ENCODE assay signal across 12 cellular contexts in the genomic region with DNA sequence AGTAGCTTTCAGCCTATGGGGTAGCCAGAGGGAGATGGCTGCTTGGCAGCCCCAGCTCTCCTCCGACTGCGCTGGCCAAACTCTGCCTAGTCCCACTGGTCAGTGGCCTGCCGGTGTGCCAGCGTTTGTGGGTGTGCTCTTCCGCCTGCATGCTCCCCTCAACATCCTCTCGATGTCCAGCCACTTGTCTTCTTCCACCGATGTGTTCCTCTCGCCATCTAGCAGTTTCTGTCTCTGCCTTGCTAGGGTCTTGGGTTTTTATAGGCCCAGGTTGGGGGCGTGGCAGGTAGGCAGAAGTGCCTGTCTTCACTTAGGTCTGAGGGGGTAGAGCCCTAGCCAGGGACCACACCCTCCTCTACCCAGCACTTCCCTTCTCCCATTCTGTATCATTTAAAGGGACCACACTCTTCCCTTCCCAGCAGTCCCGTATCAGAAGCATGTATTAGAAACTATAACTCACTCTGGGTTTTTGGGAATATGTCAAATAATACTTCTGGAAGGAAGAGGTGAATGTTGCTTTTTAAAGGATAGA.
DNase-seq lines count a peak whose midpoint lies in the region; ATAC-seq and TF ChIP-seq lines count a peak whose summit lies in the region.
"Had no signal": no experiment of that assay in that cellular context is flagged by ENCODE, and none has a peak within 500 bp of the region (broad histone marks: within the 10 kb centered on the region; RNA-seq: fewer than 3 reads in every experiment).

No MANE protein-coding gene starts in this region.

- H3F3A ChIP-seq in GM23248 (ENCODE audit: insufficient read depth): no peaks in the 10 kb centered on the region

- no peaks in the 10 kb centered on the region for H3K27me3 ChIP-seq in CD4-positive, CD25-positive, alpha-beta regulatory T cell (ENCODE audit: control insufficient read depth, insufficient read depth, low read length)
- H3K27me3 ChIP-seq in GM23248 (replicated peaks; ENCODE audit: insufficient read depth): no peaks in the 10 kb centered on the region

- intact Hi-C loops in activated B cell treated with CpG ODN at 0.5 μM for 24 hours (cut with micrococcal nuclease): no loop called here

- H3K4me2 ChIP-seq in GM23248 (ENCODE audit: unreplicated experiment): no peak overlapping the region

- no peaks in the 10 kb centered on the region for H3K27me3 Mint-ChIP-seq in CD4-positive, CD25-positive, alpha-beta regulatory T cell
- no peaks in the 10 kb centered on the region for H3K27me3 Mint-ChIP-seq in activated B cell treated with CpG ODN at 0.5 μM for 24 hours
- H3K27me3 Mint-ChIP-seq in naive B cell: no peaks in the 10 kb centered on the region

- peak overlapping the region; percentile 6 to 76 (median 56) for H3K4me3 Mint-ChIP-seq in CD4-positive, CD25-positive, alpha-beta regulatory T cell
- peak overlapping the region; percentile 57 for H3K4me3 Mint-ChIP-seq in activated B cell treated with CpG ODN at 0.5 μM for 24 hours
- H3K4me3 Mint-ChIP-seq in naive B cell: peak overlapping the region; percentile 7 to 75 (median 53)

- no peaks in the 10 kb centered on the region for H3K9me3 ChIP-seq in CD4-positive, CD25-positive, alpha-beta regulatory T cell (ENCODE audit: control insufficient read depth in 2 of 2, low read length in 2 of 2)
- H3K9me3 ChIP-seq in GM23248 (ENCODE audit: low read depth): no peaks in the 10 kb centered on the region

- H3K27ac ChIP-seq in CD4-positive, CD25-positive, alpha-beta regulatory T cell (ENCODE audit: insufficient read depth, low read length, poor library complexity, severe bottlenecking): peak overlapping the region; percentile 18
- H3K27ac ChIP-seq in GM23248: no peak overlapping the region
- H3K27ac ChIP-seq: parathyroid adenoma had no signal

- CTCF ChIA-PET in activated B cell treated with CpG ODN at 0.5 μM for 24 hours (lab: Charles Lee): no interaction called here

- peaks cover 99% of the 10 kb centered on the region for H3K79me2 ChIP-seq in GM23248 (ENCODE audit: insufficient read depth)

- H3K4me1 ChIP-seq in CD4-positive, CD25-positive, alpha-beta regulatory T cell (ENCODE audit: control insufficient read depth, insufficient read depth, low read length, poor library complexity, severe bottlenecking): peaks cover 24% of the 10 kb centered on the region
- no peaks in the 10 kb centered on the region for H3K4me1 ChIP-seq in GM23248 (ENCODE audit: insufficient read depth)
- H3K4me1 ChIP-seq: parathyroid adenoma had no signal

- POLR2A ChIA-PET in activated B cell treated with CpG ODN at 0.5 μM for 24 hours (lab: Charles Lee): interaction anchor here (0.6 kb wide), 1 partner anchor 28 kb away, joined by 6 read pairs; no protein-coding TSS in a partner anchor

- in situ Hi-C loops in GM23248 (cut with MboI): no loop called here

- no peak for TF ChIP-seq CTCF in GM12875 (IDR thresholded peaks at IDR 0.05; ENCODE audit: borderline replicate concordance, insufficient read depth, low read depth, low read length)
- no peak for TF ChIP-seq CTCF in activated B cell treated with CpG ODN at 0.5 μM for 24 hours (IDR thresholded peaks at IDR 0.05)

- 77 to 78% methylated on average over 8 to 10 of the region's 10 CpGs for WGBS in GM23248 (ENCODE audit: low coverage in 1 of 2, low lambda C conversion rate in 2 of 2, missing lambda C conversion rate in 2 of 2), 2 experiments

- no peak overlapping the region for H2AFZ ChIP-seq in GM23248
- H2AFZ ChIP-seq: parathyroid adenoma had no signal

- H3K4me3 ChIP-seq in CD4-positive, CD25-positive, alpha-beta regulatory T cell (ENCODE audit: low read depth, low read length): peak overlapping the region; percentile 45
- H3K4me3 ChIP-seq in GM12875 (ENCODE audit: low read depth, low read length) (peak overlapping the region; percentile 2), GM23248 (no peak overlapping the region)

- no peak for ATAC-seq in CD4-positive, CD25-positive, alpha-beta regulatory T cell (ENCODE audit: low read depth in 2 of 2)
- no peak for ATAC-seq in activated B cell treated with CpG ODN at 0.5 μM for 24 hours (ENCODE audit: low read depth)
- ATAC-seq in naive B cell (ENCODE audit: low read depth in 2 of 2): peak; percentile 52 to 61
- no peak for ATAC-seq in HG02678 (IDR thresholded peaks at IDR 0.05; ENCODE audit: unreplicated experiment)

- peaks cover 0 to 3% (median 0%) of the 10 kb centered on the region in 7 donors for H3K9me3 Mint-ChIP-seq in CD4-positive, CD25-positive, alpha-beta regulatory T cell
- H3K9me3 Mint-ChIP-seq in activated B cell treated with CpG ODN at 0.5 μM for 24 hours: no peaks in the 10 kb centered on the region
- peaks cover 0 to 3% (median 0%) of the 10 kb centered on the region in 7 donors for H3K9me3 Mint-ChIP-seq in naive B cell

- no peak overlapping the region for H3K9ac ChIP-seq in GM23248
- H3K9ac ChIP-seq: parathyroid adenoma had no signal

- no peaks in the 10 kb centered on the region for H4K20me1 ChIP-seq in GM23248 (ENCODE audit: insufficient read depth)

- H3K36me3 ChIP-seq in CD4-positive, CD25-positive, alpha-beta regulatory T cell (ENCODE audit: control insufficient read depth, insufficient read depth, low read length): no peaks in the 10 kb centered on the region
- H3K36me3 ChIP-seq in GM23248 (ENCODE audit: low read depth): no peaks in the 10 kb centered on the region

- no peak for DNase-seq in CD4-positive, CD25-positive, alpha-beta regulatory T cell
- DNase-seq in activated B cell treated with CpG ODN at 0.5 μM for 24 hours (no peak), naive B cell (peak; percentile 18), activated gamma-delta T cell treated with Interleukin-2 at 50 U/mL for 16 hours (no peak), GM23248 (no peak), NCI-H187 (lab: John Stamatoyannopoulos, UW) (no peak)
- DNase-seq: GOT3, NCI-H1105 treated with DMSO at 0.1 percent for 48 hours, NCI-H69 had no signal

- peaks cover 51 to 83% (median 57%) of the 10 kb centered on the region in 4 donors for H3K4me1 Mint-ChIP-seq in CD4-positive, CD25-positive, alpha-beta regulatory T cell
- H3K4me1 Mint-ChIP-seq in activated B cell treated with CpG ODN at 0.5 μM for 24 hours (peaks cover 61% of the 10 kb centered on the region), naive B cell (peaks cover 55 to 82% (median 58%) of the 10 kb centered on the region in 3 donors)

- peaks cover 33% of the 10 kb centered on the region for H3K36me3 Mint-ChIP-seq in CD4-positive, CD25-positive, alpha-beta regulatory T cell
- H3K36me3 Mint-ChIP-seq in activated B cell treated with CpG ODN at 0.5 μM for 24 hours (ENCODE audit: low read depth) (peaks cover 12% of the 10 kb centered on the region), naive B cell (peaks cover 0 to 15% of the 10 kb centered on the region in 2 donors)

- H3K9me2 ChIP-seq in GM23248 (ENCODE audit: insufficient read depth): no peaks in the 10 kb centered on the region

- H3K27ac Mint-ChIP-seq in CD4-positive, CD25-positive, alpha-beta regulatory T cell: peak overlapping the region; percentile 5 to 60 (median 11)
- H3K27ac Mint-ChIP-seq in activated B cell treated with CpG ODN at 0.5 μM for 24 hours: peak overlapping the region; percentile 73
- peak overlapping the region; percentile 44 to 93 (median 82) for H3K27ac Mint-ChIP-seq in naive B cell

Comparison
In these comparisons a context has a peak if more than half of its experiments do, and no peak if none do; other contexts are left out.
1. ATAC-seq: peak in naive B cell (2 of 2); none in CD4-positive, CD25-positive, alpha-beta regulatory T cell (0 of 2), activated B cell treated with CpG ODN at 0.5 μM for 24 hours (single experiment) and HG02678 (single experiment).
2. H3K27ac Mint-ChIP-seq: peak in every context shown above with its lines; median percentile 82 in naive B cell; 73 in activated B cell treated with CpG ODN at 0.5 μM for 24 hours; 11 in CD4-positive, CD25-positive, alpha-beta regulatory T cell.
3. Peak in every context shown above with its lines, with median percentiles within 50 percentile points of each other: H3K4me3 Mint-ChIP-seq.